ENCODE assay signal across 1 cellular context in genomic region chr1:156551866-156552265, GRCh38.
TF ChIP-seq lines count a peak whose summit lies in the region.

No MANE protein-coding gene starts in this region.

TF ChIP-seq in IMR-90, 13 proteins besides CTCF, POLR2A, EP300 and RAD21:
- TF ChIP-seq CHD1 (IDR thresholded peaks at IDR 0.05; ENCODE audit: low read depth, low read length), result no peak
- no peak for TF ChIP-seq USF2 (IDR thresholded peaks at IDR 0.05; ENCODE audit: low read depth, low read length)
- TF ChIP-seq FOS (IDR thresholded peaks at IDR 0.05; ENCODE audit: low read depth, low read length), result 0 out of 2 replicates have a peak, but pooled peaks have one; percentile 27
- TF ChIP-seq CEBPB (IDR thresholded peaks at IDR 0.05; ENCODE audit: low read depth, low read length), result peak; percentile 75
